ENCODE assay signal across 15 cellular contexts in genomic region chr12:131682511-131682895, GRCh38. TPM values are rescaled to one million over a fixed set of nuclear protein-coding genes. Genes with fewer than 3 reads are reported as not detected.
DNase-seq lines count a peak whose midpoint lies in the region; ATAC-seq, FAIRE-seq and TF ChIP-seq lines count a peak whose summit lies in the region.
"Had no signal": no experiment of that assay in that cellular context is flagged by ENCODE, and none has a peak within 500 bp of the region (broad histone marks: within the 10 kb centered on the region; RNA-seq: fewer than 3 reads in every experiment).

No MANE protein-coding gene starts in this region.

- H4K20me1 ChIP-seq in HepG2 (ENCODE audit: insufficient read depth, low read length) (no peaks in the 10 kb centered on the region), H1 (replicated peaks in 1 of 2; ENCODE audit: control insufficient read depth in 1 of 2, insufficient read depth in 2 of 2, low read length in 2 of 2) (no peaks in the 10 kb centered on the region)

- H2BK12ac ChIP-seq in H1 (ENCODE audit: low read depth, low read length) = peak overlapping the region; percentile 98

- H2AFZ ChIP-seq in HepG2 (ENCODE audit: low read length) (no peak overlapping the region), H1 (ENCODE audit: low read length) (peak overlapping the region; percentile 36; the same call in 1 of the 2 replicates)

- no peak for TF ChIP-seq CTCF in HepG2 (CRISPR knock-in tag; IDR thresholded peaks at IDR 0.05)
- TF ChIP-seq CTCF in right lobe of liver (IDR thresholded peaks at IDR 0.05) = no peak
- no peak for TF ChIP-seq CTCF in H1 (IDR thresholded peaks at IDR 0.05; ENCODE audit: control extremely low read depth in 1 of 3, insufficient read depth in 1 of 3, low read depth in 1 of 3, low read length in 3 of 3)
- TF ChIP-seq CTCF in sigmoid colon (IDR thresholded peaks at IDR 0.05) = no peak

- H3K79me1 ChIP-seq in H1 (ENCODE audit: low read depth, low read length) = no peaks in the 10 kb centered on the region; the same call in 1 of the 2 replicates

- H2AK5ac ChIP-seq in H1 (ENCODE audit: low read depth, low read length) = peak overlapping the region; percentile 87

- H3K14ac ChIP-seq in H1 (ENCODE audit: insufficient read length) = no peak overlapping the region

- CTCF ChIA-PET in HepG2 (lab: Yijun Ruan, JAX; ENCODE audit: low intra/inter-chr PET ratio, low total read pairs) = no interaction called here
- CTCF ChIA-PET in H1 (lab: Charles Lee; ENCODE audit: partially characterized antibody) = no interaction called here

- DNase-seq in HepG2 (ENCODE audit: low spot score) (no peak), right lobe of liver (no peak), MV-4-11 (lab: John Stamatoyannopoulos, UW) (peak; percentile 52), H1 (ENCODE audit: low read depth in 1 of 2, low spot score in 2 of 2) (no peak), aorta (no peak), caudate nucleus (lab: John Stamatoyannopoulos, UW) (no peak), sigmoid colon (no peak), SW480 (ENCODE audit: low spot score) (no peak)
- DNase-seq: activated CD4-positive, alpha-beta memory T cell treated with anti-CD3 and anti-CD28 coated beads, Interleukin-2, amount 10 ng/mL, durations not matched to agents 7 days and 5 days; heart right ventricle; NCI-H524; SHP77 had no signal

- H3K4me3 ChIP-seq in HepG2 (replicated peaks in 1 of 3; ENCODE audit: insufficient read depth in 1 of 3, low read depth in 2 of 3, low read length in 3 of 3) (no peak overlapping the region), right lobe of liver (no peak overlapping the region), H1 (ENCODE audit: extremely low read depth in 1 of 4, insufficient read depth in 2 of 4, low read depth in 3 of 4, low read length in 4 of 4) (no peak overlapping the region; a peak in 1 of 8 replicates), aorta (ENCODE audit: low read length in 2 of 2) (no peak overlapping the region), sigmoid colon (no peak overlapping the region)
- H3K4me3 ChIP-seq: heart right ventricle, mucosa of descending colon had no signal

- ATAC-seq in HepG2 (no peak), right lobe of liver (no peak), aorta (ENCODE audit: low FRiP score) (peak; percentile 8)

- H4K5ac ChIP-seq in H1 (ENCODE audit: insufficient read length, low read depth, low read length) = peak overlapping the region; percentile 79

- no peak for TF ChIP-seq RAD21 in HepG2 (CRISPR knock-in tag; IDR thresholded peaks at IDR 0.05)
- TF ChIP-seq RAD21 in H1 (IDR thresholded peaks at IDR 0.05 in 1 of 2, conservative IDR thresholded peaks at IDR 0.05 in 1 of 2; ENCODE audit: low read depth in 2 of 2, low read length in 2 of 2) = no peak

- H3K27ac ChIP-seq in HepG2 (ENCODE audit: extremely low read length, insufficient read depth, low read length) (no peak overlapping the region), right lobe of liver (no peak overlapping the region), H1 (ENCODE audit: low read depth, low read length) (no peak overlapping the region), aorta (ENCODE audit: low read depth in 1 of 2, low read length in 2 of 2) (no peak overlapping the region), caudate nucleus (ENCODE audit: low read depth, low read length) (no peak overlapping the region), sigmoid colon (no peak overlapping the region)
- H3K27ac ChIP-seq: heart right ventricle had no signal

- H2BK120ac ChIP-seq in H1 (replicated peaks; ENCODE audit: low read depth, low read length) = peak overlapping the region; percentile 90

- H3K9ac ChIP-seq in HepG2 (ENCODE audit: insufficient read depth, low read depth, low read length) (no peak overlapping the region), H1 (replicated peaks in 1 of 4; ENCODE audit: extremely low read depth in 1 of 4, low read depth in 3 of 4, low read length in 3 of 4) (peak overlapping the region in 1 of 4 experiments; percentile 9; a peak in 1 of 7 replicates)

- intact Hi-C loops in HepG2 (cut with micrococcal nuclease; ENCODE audit: unreplicated experiment) = no loop called here
- intact Hi-C loops in right lobe of liver (cut with DNase I) = no loop called here
- intact Hi-C loops in aorta (cut with DNase I) = no loop called here
- intact Hi-C loops in sigmoid colon (cut with DNase I) = no loop called here

- H2BK20ac ChIP-seq in H1 (ENCODE audit: low read length) = peak overlapping the region; percentile 68

- H2BK5ac ChIP-seq in H1 (ENCODE audit: low read depth, low read length) = peak overlapping the region; percentile 50; the same call in 1 of the 2 replicates

- H3K23ac ChIP-seq in H1 (ENCODE audit: insufficient read length) = no peak overlapping the region

- POLR2A ChIA-PET in HepG2 (lab: Yijun Ruan, JAX) = no interaction called here
- POLR2A ChIA-PET in H1 (lab: Charles Lee; ENCODE audit: partially characterized antibody) = no interaction called here

- H3K79me2 ChIP-seq in HepG2 (ENCODE audit: insufficient read depth, low read length) = no peaks in the 10 kb centered on the region
- no peaks in the 10 kb centered on the region for H3K79me2 ChIP-seq in H1 (ENCODE audit: control insufficient read depth in 1 of 2, insufficient read depth in 2 of 2, low read length in 2 of 2)

- H4K91ac ChIP-seq in H1 (replicated peaks; ENCODE audit: insufficient read length, low read length) = peak overlapping the region; percentile 99

- H3K9me3 ChIP-seq in HepG2 (ENCODE audit: low read length) (no peaks in the 10 kb centered on the region), right lobe of liver (no peaks in the 10 kb centered on the region), H1 (ENCODE audit: insufficient read depth in 2 of 2, low read depth in 1 of 2, low read length in 1 of 2) (no peaks in the 10 kb centered on the region), aorta (ENCODE audit: control insufficient read depth, low read length) (no peaks in the 10 kb centered on the region), sigmoid colon (no peaks in the 10 kb centered on the region)
- H3K9me3 ChIP-seq: BE2C, heart right ventricle, mucosa of descending colon had no signal

- BruUV-seq in HepG2 (replicated peaks; lab: Mats Ljungman, UMichigan) = no TSS peak

- peak overlapping the region; percentile 99 for H3K4ac ChIP-seq in H1 (replicated peaks; ENCODE audit: insufficient read length, low read depth, low read length)

- H3K27me3 ChIP-seq in HepG2 (ENCODE audit: control insufficient read depth in 1 of 2, insufficient read depth in 2 of 2, low read length in 2 of 2) (peaks cover 7 to 31% of the 10 kb centered on the region in 2 experiments; a peak in 4 of 5 replicates), right lobe of liver (no peaks in the 10 kb centered on the region), H1 (replicated peaks in 1 of 4; ENCODE audit: control insufficient read depth in 3 of 4, extremely low read depth in 1 of 4, insufficient read depth in 3 of 4, low read length in 3 of 4) (no peaks in the 10 kb centered on the region), aorta (ENCODE audit: control insufficient read depth in 1 of 2, insufficient read depth in 2 of 2, low read length in 1 of 2) (no peaks in the 10 kb centered on the region), sigmoid colon (peaks cover 0 to 38% (median 3%) of the 10 kb centered on the region in 3 donors)
- H3K27me3 ChIP-seq: BE2C had no signal

- no peak overlapping the region for H4K8ac ChIP-seq in H1 (ENCODE audit: extremely low read depth, insufficient read depth, low read length)

- H2BK15ac ChIP-seq in H1 (ENCODE audit: low read length) = peak overlapping the region; percentile 46; the same call in 1 of the 2 replicates

- peak overlapping the region; percentile 59 for H3K56ac ChIP-seq in H1 (replicated peaks; ENCODE audit: insufficient read length, low read depth, low read length)

- H3K4me2 ChIP-seq in HepG2 (ENCODE audit: low read depth, low read length) (no peak overlapping the region), H1 (ENCODE audit: insufficient read depth in 1 of 2, low read depth in 2 of 2, low read length in 2 of 2) (peak overlapping the region; percentile 50 to 52)

- H3K23me2 ChIP-seq in H1 (ENCODE audit: low read depth, low read length) = peaks cover 8% of the 10 kb centered on the region

- peak overlapping the region; percentile 33; the same call in 1 of the 2 replicates for H3K18ac ChIP-seq in H1 (ENCODE audit: extremely low read depth, low read length)

- H3K4me1 ChIP-seq in HepG2 (ENCODE audit: insufficient read depth, low read length) (peaks cover 6% of the 10 kb centered on the region; the same call in 1 of the 2 replicates), right lobe of liver (no peaks in the 10 kb centered on the region), H1 (replicated peaks in 1 of 4; ENCODE audit: control insufficient read depth in 3 of 4, insufficient read depth in 4 of 4, low read length in 3 of 4) (peaks cover 0 to 15% (median 7%) of the 10 kb centered on the region in 4 experiments; a peak in 5 of 7 replicates), aorta (ENCODE audit: control insufficient read depth in 1 of 2, insufficient read depth in 2 of 2, low read length in 2 of 2) (no peaks in the 10 kb centered on the region), sigmoid colon (no peaks in the 10 kb centered on the region)
- H3K4me1 ChIP-seq: BE2C, heart right ventricle had no signal

- no peak for TF ChIP-seq EP300 in HepG2 (IDR thresholded peaks at IDR 0.05; ENCODE audit: low read depth in 2 of 2, low read length in 2 of 2)
- TF ChIP-seq EP300 in HepG2 (CRISPR knock-in tag; IDR thresholded peaks at IDR 0.05; ENCODE audit: borderline replicate concordance) = no peak
- no peak for TF ChIP-seq EP300 in H1 (IDR thresholded peaks at IDR 0.05; ENCODE audit: borderline replicate concordance in 1 of 2, low read depth in 2 of 2, low read length in 2 of 2)
- no peak for TF ChIP-seq EP300 in sigmoid colon (IDR thresholded peaks at IDR 0.05)

- FAIRE-seq in HepG2 (lab: Jason Lieb, UNC) (no peak), H1 (lab: Jason Lieb, UNC) (no peak)
- FAIRE-seq: H54 had no signal

- H3K36me3 ChIP-seq in HepG2 (replicated peaks in 1 of 2; ENCODE audit: control insufficient read depth in 1 of 2, insufficient read depth in 2 of 2, low read length in 2 of 2) = no peaks in the 10 kb centered on the region
- H3K36me3 ChIP-seq in right lobe of liver = no peaks in the 10 kb centered on the region
- H3K36me3 ChIP-seq in H1 (ENCODE audit: control insufficient read depth in 2 of 4, insufficient read depth in 4 of 4, low read length in 3 of 4) = no peaks in the 10 kb centered on the region
- H3K36me3 ChIP-seq in aorta (ENCODE audit: control insufficient read depth in 1 of 2, insufficient read depth in 2 of 2, low read length in 1 of 2) = no peaks in the 10 kb centered on the region
- H3K36me3 ChIP-seq in sigmoid colon = no peaks in the 10 kb centered on the region
- H3K36me3 ChIP-seq: BE2C, heart right ventricle had no signal

- 26% methylated on average over 6 of the region's 10 CpGs for WGBS in HepG2 (ENCODE audit: low lambda C conversion rate)
- WGBS in right lobe of liver (ENCODE audit: insufficient coverage, low coverage, low lambda C conversion rate, missing lambda C conversion rate) = 30% methylated on average over 7 of the region's 10 CpGs
- 54% methylated on average over 4 of the region's 10 CpGs; no CpG with 5 or more reads in 1 of the 2 experiments for WGBS in H1 (ENCODE audit: extremely low coverage in 1 of 2, insufficient coverage in 1 of 2, insufficient read length in 1 of 2, insufficient replicate concordance in 2 of 2, low coverage in 1 of 2, low lambda C conversion rate in 2 of 2, missing lambda C conversion rate in 1 of 2), 2 experiments
- WGBS in aorta, 2 donors = 21% methylated on average over 10 of the region's 10 CpGs
- 17 to 32% methylated on average over 10 of the region's 10 CpGs for WGBS in sigmoid colon, 2 donors

- TF ChIP-seq POLR2A in HepG2 (IDR thresholded peaks at IDR 0.05; ENCODE audit: insufficient read depth in 1 of 2, low read depth in 2 of 2, low read length in 2 of 2) (no peak), right lobe of liver (IDR thresholded peaks at IDR 0.05) (no peak), H1 (IDR thresholded peaks at IDR 0.05; ENCODE audit: control extremely low read depth in 1 of 2, low read depth in 2 of 2, low read length in 2 of 2) (no peak), sigmoid colon (IDR thresholded peaks at IDR 0.05) (no peak)

- in situ Hi-C loops in HepG2 (cut with HindIII; ENCODE audit: extremely low pct_ligation_motif_present, low pct_unique_long_range_greater_than_20kb) = no loop called here

RNA-seq across cellular contexts. Expression of gene SFSWAP, which starts 28.4 kb away (rescaled TPM):
- total RNA-seq in HepG2 (2016; rRNA removed; fragmentation: Illumina TruSeq; extraction: Trizol) (17.5 and 27.7 TPM in 2 replicates), right lobe of liver (10 to 100 TPM in 5 of 6 experiments, 1 to 10 TPM in 1; 9.8 to 20.2 (median 13.1) TPM), aorta (10 to 100 TPM; 43.7 to 72.3 TPM), sigmoid colon (10 to 100 TPM; 25.7 to 42.9 (median 33.3) TPM)
- 7.2 and 7.9 TPM in 2 replicates for total RNA-seq in HepG2 (2016; cell fraction: cytosol; rRNA removed; fragmentation: Illumina TruSeq; extraction: Trizol; ENCODE audit: low read depth)
- 15.1 and 26.9 TPM in 2 replicates for total RNA-seq in HepG2 (2016; cell fraction: insoluble cytoplasmic fraction; rRNA removed; fragmentation: Illumina TruSeq; extraction: Trizol)
- 10.8 and 11.0 TPM in 2 replicates for total RNA-seq in HepG2 (2016; cell fraction: membrane; rRNA removed; fragmentation: Illumina TruSeq; extraction: Trizol)
- 29.8 and 36.2 TPM in 2 replicates for total RNA-seq in HepG2 (2016; cell fraction: nucleus; rRNA removed; fragmentation: Illumina TruSeq; extraction: Trizol)
- polyA plus RNA-seq in HepG2 (2011; rRNA removed) (17.1 and 20.2 TPM in 2 replicates), H1 (2011; rRNA removed) (36.5 and 64.4 TPM in 2 replicates), aorta (10 to 100 TPM; 13.4 to 53.7 TPM), sigmoid colon (10 to 100 TPM; 10.8 to 28.1 (median 11.6) TPM)
- polyA plus RNA-seq in HepG2 (2011; cell fraction: cytosol; rRNA removed) = 5.4 and 8.3 TPM in 2 replicates
- 141 and 195 TPM in 2 replicates for polyA plus RNA-seq in HepG2 (2011; cell fraction: nucleus; rRNA removed)
- polyA plus RNA-seq in HepG2 (2012) = 22.3 and 23.2 TPM in 2 replicates
- 2.8 and 3.5 TPM in 2 replicates for polyA plus RNA-seq in HepG2 (2016; cell fraction: cytosol; fragmentation: Illumina TruSeq; extraction: Trizol; ENCODE audit: low read depth)
- polyA plus RNA-seq in HepG2 (2016; cell fraction: insoluble cytoplasmic fraction; fragmentation: Illumina TruSeq; extraction: Trizol; ENCODE audit: low read depth) = 23.0 and 24.3 TPM in 2 replicates
- 6.0 and 8.0 TPM in 2 replicates for polyA plus RNA-seq in HepG2 (2016; cell fraction: membrane; fragmentation: Illumina TruSeq; extraction: Trizol; ENCODE audit: low read depth)
- 58.2 and 63.9 TPM in 2 replicates for polyA plus RNA-seq in HepG2 (2016; cell fraction: nucleus; fragmentation: Illumina TruSeq; extraction: Trizol; ENCODE audit: insufficient read depth, low read depth)
- polyA minus RNA-seq in HepG2 (2011; rRNA and poly(A)+ RNA removed; ENCODE audit: low replicate concordance) = 37.5 and 46.2 TPM in 2 replicates
- 5.8 and 7.3 TPM in 2 replicates for polyA minus RNA-seq in HepG2 (2011; cell fraction: cytosol; rRNA and poly(A)+ RNA removed)
- 47.1 and 67.0 TPM in 2 replicates for polyA minus RNA-seq in HepG2 (2011; cell fraction: nucleus; rRNA and poly(A)+ RNA removed)
- total RNA-seq in H1 (2021; fragmentation: NEBNext Ultra II Directional; extraction: Animal tissue kit (Norgen Biotek cat#: 25700)) = 48.3 and 49.5 TPM in 2 replicates
- 25.1 TPM for polyA plus RNA-seq in H1 (2011; cell fraction: cytosol; rRNA removed)
- 154 TPM for polyA plus RNA-seq in H1 (2011; cell fraction: nucleus; rRNA removed)
- polyA plus RNA-seq in H1 (2012, experiment 1 of 2) = 35.4 to 37.3 TPM (median 36.3 TPM) in 4 replicates
- polyA plus RNA-seq in H1 (2012, experiment 2 of 2) = 13.3 TPM
- 51.5 TPM for polyA plus RNA-seq in H1 (2013, experiment 1 of 2)
- polyA plus RNA-seq in H1 (2013, experiment 2 of 2) = 47.2 TPM
- 18.9 and 20.6 TPM in 2 replicates for polyA minus RNA-seq in H1 (2011; rRNA and poly(A)+ RNA removed)
- polyA minus RNA-seq in H1 (2011; cell fraction: cytosol; rRNA and poly(A)+ RNA removed) = 20.5 TPM
- 37.8 TPM for polyA minus RNA-seq in H1 (2011; cell fraction: nucleus; rRNA and poly(A)+ RNA removed)

Comparison
In these comparisons a context has a peak if more than half of its experiments do, and no peak if none do; other contexts are left out.
1. Of the 41 proteins assayed by ChIP-seq in both HepG2 and H1: peak only in HepG2: none; only in H1: MAX; in both: none; in neither: 40.